Comparison of ENCODE assay signal across 14 cellular contexts in the genomic region with DNA sequence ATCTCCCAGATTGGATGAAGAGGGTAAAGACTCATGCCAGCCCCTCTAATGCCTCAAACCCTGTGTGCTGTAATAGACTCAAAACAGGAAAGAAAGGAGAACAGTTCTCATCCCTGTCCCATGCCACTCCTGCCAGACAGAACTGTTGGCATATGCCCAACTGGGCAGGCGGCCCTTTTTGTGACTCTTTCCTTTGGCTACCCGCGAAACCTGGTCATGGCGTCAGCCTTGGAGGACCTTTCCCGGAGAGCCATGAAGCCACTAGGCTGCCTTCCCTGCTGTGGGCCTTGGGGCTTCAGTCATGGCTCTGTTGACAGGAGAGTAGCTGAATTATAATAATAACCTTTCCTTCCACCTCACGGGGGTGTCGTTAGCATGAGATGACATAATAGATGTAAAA.
"Had no signal": no experiment of that assay in that cellular context is flagged by ENCODE, and none has a peak within 500 bp of the region (broad histone marks: within the 10 kb centered on the region; RNA-seq: fewer than 3 reads in every experiment).

No MANE protein-coding gene starts in this region.

- H3K9me3 ChIP-seq: ascending aorta, gastrocnemius medialis, right lobe of liver, testis had no signal

- H3K4me3 Mint-ChIP-seq: activated B cell treated with CpG ODN at 0.5 μM for 24 hours; activated CD8-positive, alpha-beta T cell treated with anti-CD3 and anti-CD28 coated beads for 36 hours; activated naive CD8-positive, alpha-beta T cell treated with anti-CD3 and anti-CD28 coated beads, Interleukin-2, amount 10 ng/mL, durations not matched to agents 7 days and 5 days; endodermal cell; nephron; stimulated activated naive CD8-positive, alpha-beta T cell treated with anti-CD3 and anti-CD28 coated beads, Interleukin-15, Interleukin-2, amounts not matched to agents 100 ng/mL and 50 ng/mL, for 24 hours had no signal

- H3K27me3 ChIP-seq: ascending aorta, right lobe of liver, testis had no signal

- H3K9me3 Mint-ChIP-seq: activated B cell treated with CpG ODN at 0.5 μM for 24 hours; activated CD8-positive, alpha-beta T cell treated with anti-CD3 and anti-CD28 coated beads for 36 hours; activated naive CD8-positive, alpha-beta T cell treated with anti-CD3 and anti-CD28 coated beads, Interleukin-2, amount 10 ng/mL, durations not matched to agents 7 days and 5 days; endodermal cell; nephron; stimulated activated naive CD8-positive, alpha-beta T cell treated with anti-CD3 and anti-CD28 coated beads, Interleukin-15, Interleukin-2, amounts not matched to agents 100 ng/mL and 50 ng/mL, for 24 hours had no signal

- H3K36me3 ChIP-seq: ascending aorta, gastrocnemius medialis, right lobe of liver had no signal

- DNase-seq: activated B cell treated with CpG ODN at 0.5 μM for 24 hours; activated CD4-positive, alpha-beta T cell treated with anti-CD3 and anti-CD28 coated beads for 48 hours; activated CD8-positive, alpha-beta memory T cell treated with anti-CD3 and anti-CD28 coated beads, Interleukin-2, amount 50 U/mL, for 4 hours; activated CD8-positive, alpha-beta T cell treated with anti-CD3 and anti-CD28 coated beads for 36 hours; activated naive CD8-positive, alpha-beta T cell treated with anti-CD3 and anti-CD28 coated beads, Interleukin-2, amount 10 ng/mL, durations not matched to agents 7 days and 5 days; activated T-cell treated with anti-CD3 and anti-CD28 coated beads, Interleukin-2, amount 50 U/mL, for 48 hours; endodermal cell; right lobe of liver; SW 1271; testis had no signal

- H3K27me3 Mint-ChIP-seq: activated CD8-positive, alpha-beta T cell treated with anti-CD3 and anti-CD28 coated beads for 36 hours had no signal

- H3K27ac Mint-ChIP-seq: activated B cell treated with CpG ODN at 0.5 μM for 24 hours; activated CD8-positive, alpha-beta T cell treated with anti-CD3 and anti-CD28 coated beads for 36 hours; activated naive CD8-positive, alpha-beta T cell treated with anti-CD3 and anti-CD28 coated beads, Interleukin-2, amount 10 ng/mL, durations not matched to agents 7 days and 5 days; endodermal cell; stimulated activated naive CD8-positive, alpha-beta T cell treated with anti-CD3 and anti-CD28 coated beads, Interleukin-15, Interleukin-2, amounts not matched to agents 100 ng/mL and 50 ng/mL, for 24 hours had no signal

- H3K27ac ChIP-seq: ascending aorta, gastrocnemius medialis, right lobe of liver, testis had no signal

- H3K4me1 Mint-ChIP-seq: activated B cell treated with CpG ODN at 0.5 μM for 24 hours; activated naive CD8-positive, alpha-beta T cell treated with anti-CD3 and anti-CD28 coated beads, Interleukin-2, amount 10 ng/mL, durations not matched to agents 7 days and 5 days had no signal

- ATAC-seq: activated CD8-positive, alpha-beta T cell treated with anti-CD3 and anti-CD28 coated beads for 36 hours; right lobe of liver had no signal

- H3K4me3 ChIP-seq: ascending aorta, gastrocnemius medialis, right lobe of liver, testis had no signal

- H3K36me3 Mint-ChIP-seq: activated naive CD8-positive, alpha-beta T cell treated with anti-CD3 and anti-CD28 coated beads, Interleukin-2, amount 10 ng/mL, durations not matched to agents 7 days and 5 days had no signal

- H3K4me1 ChIP-seq: ascending aorta, right lobe of liver, testis had no signal
